8 cellular contexts compared by ENCODE assay signal in the genomic region with DNA sequence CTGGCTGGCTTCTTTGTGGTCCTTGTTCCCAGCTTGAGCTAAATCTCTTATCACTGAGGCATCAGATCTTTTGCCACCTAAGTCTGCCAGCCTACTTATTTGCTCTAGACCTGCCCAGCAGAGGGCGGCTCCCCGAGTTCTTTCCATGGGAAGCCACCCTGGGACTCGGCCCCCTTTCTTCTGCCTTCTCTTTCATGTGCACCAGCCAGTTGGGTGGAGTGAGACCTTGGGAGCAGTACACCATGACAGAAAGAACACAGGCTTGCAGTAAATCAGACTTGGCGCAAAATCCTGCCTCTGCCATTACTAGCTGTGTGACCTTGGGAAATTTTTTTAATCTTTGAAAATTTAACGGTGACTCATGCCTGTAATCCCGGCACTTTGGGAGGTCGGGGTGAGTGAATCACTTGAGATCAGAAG. TPM values are rescaled to one million over a fixed set of nuclear protein-coding genes. Genes with fewer than 3 reads are reported as not detected.
DNase-seq lines count a peak whose midpoint lies in the region; ATAC-seq, FAIRE-seq and TF ChIP-seq lines count a peak whose summit lies in the region.

No MANE protein-coding gene starts in this region.

- no peaks in the 10 kb centered on the region for H3K23me2 ChIP-seq in H1 (ENCODE audit: low read depth, low read length)

- peak; percentile 36 for DNase-seq in stimulated activated CD4-positive, alpha-beta T cell treated with anti-CD3 and anti-CD28 coated beads, Interleukin-1b, Interleukin-23, amount 100 ng/mL, for 48 hours
- no peak for DNase-seq in stimulated activated CD4-positive, alpha-beta T cell treated with anti-CD3 and anti-CD28 coated beads, Interleukin-12 subunit alpha, Interleukin-12 subunit beta, amount 100 ng/mL, for 4 hours
- DNase-seq in OCI-LY7 (ENCODE audit: low spot score): peak; percentile 60
- DNase-seq in H1 (ENCODE audit: low read depth in 1 of 2, low spot score in 2 of 2): peak in 1 of 2 experiments; percentile 77
- DNase-seq in renal cortical epithelial cell (ENCODE audit: low read depth): peak; percentile 73
- no peak for DNase-seq in GDM1 (lab: John Stamatoyannopoulos, UW)
- DNase-seq in NCI-H2196 (lab: John Stamatoyannopoulos, UW; ENCODE audit: unreplicated experiment): no peak

- no peak overlapping the region for H3K14ac ChIP-seq in H1 (ENCODE audit: insufficient read length)

- H4K5ac ChIP-seq in H1 (ENCODE audit: insufficient read length, low read depth, low read length): no peak overlapping the region

- H3K56ac ChIP-seq in H1 (replicated peaks; ENCODE audit: insufficient read length, low read depth, low read length): no peak overlapping the region

- no peak overlapping the region for H3K23ac ChIP-seq in H1 (ENCODE audit: insufficient read length)

- FAIRE-seq in H1 (lab: Jason Lieb, UNC): peak; percentile 19

- no peak overlapping the region for H2AK5ac ChIP-seq in H1 (ENCODE audit: low read depth, low read length)

- no peaks in the 10 kb centered on the region for H3K9me2 ChIP-seq in OCI-LY7 (ENCODE audit: insufficient read depth, low read length)

- TF ChIP-seq EP300 in H1 (IDR thresholded peaks at IDR 0.05; ENCODE audit: borderline replicate concordance in 1 of 2, low read depth in 2 of 2, low read length in 2 of 2): no peak

- no TSS peak for BruUV-seq in OCI-LY7 (replicated peaks; lab: Mats Ljungman, UMichigan)

- H3K4me1 ChIP-seq in OCI-LY7 (ENCODE audit: insufficient read depth, low read length, poor library complexity, severe bottlenecking): no peaks in the 10 kb centered on the region
- H3K4me1 ChIP-seq in H1 (replicated peaks in 1 of 4; ENCODE audit: control insufficient read depth in 3 of 4, insufficient read depth in 4 of 4, low read length in 3 of 4): 0 out of 7 replicates have a peak, but pooled peaks cover 0 to 2% (median 0%) of the 10 kb centered on the region in 4 experiments

- no peak overlapping the region for H4K91ac ChIP-seq in H1 (replicated peaks; ENCODE audit: insufficient read length, low read length)

- H2AFZ ChIP-seq in OCI-LY7 (ENCODE audit: low read length): no peak overlapping the region
- H2AFZ ChIP-seq in H1 (ENCODE audit: low read length): no peak overlapping the region

- H3K27ac ChIP-seq in OCI-LY7 (ENCODE audit: low read depth, low read length, poor library complexity, severe bottlenecking) (no peak overlapping the region), H1 (ENCODE audit: low read depth, low read length) (no peak overlapping the region)

- no peak overlapping the region for H2BK5ac ChIP-seq in H1 (ENCODE audit: low read depth, low read length)

- H4K20me1 ChIP-seq in OCI-LY7 (ENCODE audit: insufficient read depth, low read length) (no peaks in the 10 kb centered on the region), H1 (replicated peaks in 1 of 2; ENCODE audit: control insufficient read depth in 1 of 2, insufficient read depth in 2 of 2, low read length in 2 of 2) (peaks cover 0 to 1% of the 10 kb centered on the region in 2 experiments)

- no peak overlapping the region for H2BK120ac ChIP-seq in H1 (replicated peaks; ENCODE audit: low read depth, low read length)

- no peaks in the 10 kb centered on the region for H3K27me3 ChIP-seq in H1 (replicated peaks in 1 of 4; ENCODE audit: control insufficient read depth in 3 of 4, extremely low read depth in 1 of 4, insufficient read depth in 3 of 4, low read length in 3 of 4)

- no peaks in the 10 kb centered on the region for H3K79me1 ChIP-seq in H1 (ENCODE audit: low read depth, low read length)

- H4K8ac ChIP-seq in H1 (ENCODE audit: extremely low read depth, insufficient read depth, low read length): no peak overlapping the region

- no peak overlapping the region for H3K18ac ChIP-seq in H1 (ENCODE audit: extremely low read depth, low read length)

- no peak for TF ChIP-seq POLR2A in H1 (IDR thresholded peaks at IDR 0.05; ENCODE audit: control extremely low read depth in 1 of 2, low read depth in 2 of 2, low read length in 2 of 2)

- H3K36me3 ChIP-seq in OCI-LY7 (ENCODE audit: insufficient read depth, low read length): no peaks in the 10 kb centered on the region
- H3K36me3 ChIP-seq in H1 (ENCODE audit: control insufficient read depth in 2 of 4, insufficient read depth in 4 of 4, low read length in 3 of 4): no peaks in the 10 kb centered on the region

- intact Hi-C loops in OCI-LY7 (cut with micrococcal nuclease; ENCODE audit: unreplicated experiment): loop anchor here (1.0 kb wide), 1 partner anchor 79 kb away; no protein-coding TSS in a partner anchor

- H3K4ac ChIP-seq in H1 (replicated peaks; ENCODE audit: insufficient read length, low read depth, low read length): no peak overlapping the region

- POLR2A ChIA-PET in OCI-LY7 (lab: Charles Lee): interaction anchor here (0.6 to 1.4 kb wide), 4 partner anchors 17 to 70 kb away, joined by 3 to 5 read pairs (median 4); no protein-coding TSS in a partner anchor
- POLR2A ChIA-PET in H1 (lab: Charles Lee; ENCODE audit: partially characterized antibody): interaction anchor here (1.7 kb wide), 1 partner anchor 180 kb away, joined by 7 read pairs; a partner anchor contains a TSS

- H2BK12ac ChIP-seq in H1 (ENCODE audit: low read depth, low read length): no peak overlapping the region

- no peak overlapping the region for H2BK20ac ChIP-seq in H1 (ENCODE audit: low read length)

- H2BK15ac ChIP-seq in H1 (ENCODE audit: low read length): no peak overlapping the region

- no peaks in the 10 kb centered on the region for H3K9me3 ChIP-seq in OCI-LY7 (ENCODE audit: low read length)
- no peaks in the 10 kb centered on the region for H3K9me3 ChIP-seq in H1 (ENCODE audit: insufficient read depth in 2 of 2, low read depth in 1 of 2, low read length in 1 of 2)

- H3K79me2 ChIP-seq in OCI-LY7 (ENCODE audit: insufficient read depth, low read depth, low read length) (no peaks in the 10 kb centered on the region), H1 (ENCODE audit: control insufficient read depth in 1 of 2, insufficient read depth in 2 of 2, low read length in 2 of 2) (no peaks in the 10 kb centered on the region)

- ATAC-seq in HG02884 (IDR thresholded peaks at IDR 0.05; ENCODE audit: unreplicated experiment): no peak

- CTCF ChIA-PET in OCI-LY7 (lab: Charles Lee; ENCODE audit: unreplicated experiment): interaction anchor here (2.6 kb wide), 1 partner anchor 79 kb away, joined by 16 read pairs; no protein-coding TSS in a partner anchor
- CTCF ChIA-PET in H1 (lab: Charles Lee; ENCODE audit: partially characterized antibody): interaction anchor here (0.6 to 6.4 kb wide), 20 partner anchors 8 to 1207 kb away, joined by 3 to 82 read pairs (median 4); a partner anchor contains a TSS

- no peak overlapping the region for H3K9ac ChIP-seq in H1 (replicated peaks in 1 of 4; ENCODE audit: extremely low read depth in 1 of 4, low read depth in 3 of 4, low read length in 3 of 4)

- TF ChIP-seq CTCF in OCI-LY7 (conservative IDR thresholded peaks at IDR 0.05; ENCODE audit: low read length) (peak; percentile 76), H1 (IDR thresholded peaks at IDR 0.05; ENCODE audit: control extremely low read depth in 1 of 3, insufficient read depth in 1 of 3, low read depth in 1 of 3, low read length in 3 of 3) (peak; percentile 57 to 69 (median 65))

- TF ChIP-seq RAD21 in H1 (IDR thresholded peaks at IDR 0.05 in 1 of 2, conservative IDR thresholded peaks at IDR 0.05 in 1 of 2; ENCODE audit: low read depth in 2 of 2, low read length in 2 of 2): peak; percentile 48 to 62

- H3K4me2 ChIP-seq in OCI-LY7 (ENCODE audit: low read length) (no peak overlapping the region), H1 (ENCODE audit: insufficient read depth in 1 of 2, low read depth in 2 of 2, low read length in 2 of 2) (no peak overlapping the region)

- no peak overlapping the region for H3K4me3 ChIP-seq in OCI-LY7 (ENCODE audit: low read depth, low read length, poor library complexity, severe bottlenecking)
- H3K4me3 ChIP-seq in H1 (ENCODE audit: extremely low read depth in 1 of 4, insufficient read depth in 2 of 4, low read depth in 3 of 4, low read length in 4 of 4): no peak overlapping the region

- 52% methylated on average over 7 of the region's 7 CpGs; no CpG with 5 or more reads in 1 of the 2 experiments for WGBS in H1 (ENCODE audit: extremely low coverage in 1 of 2, insufficient coverage in 1 of 2, insufficient read length in 1 of 2, insufficient replicate concordance in 2 of 2, low coverage in 1 of 2, low lambda C conversion rate in 2 of 2, missing lambda C conversion rate in 1 of 2), 2 experiments

RNA-seq across cellular contexts. Expression of a gene that starts 7.4 kb away (rescaled TPM):
- total RNA-seq in OCI-LY7 (2014; rRNA removed; shearing (Covaris generic)): not detected in 2 replicates
- total RNA-seq in OCI-LY7 (2022) (1.9 and 2.6 TPM in 2 replicates), renal cortical epithelial cell (19.8 and 22.5 TPM in 2 replicates)
- total RNA-seq in H1 (2021; fragmentation: NEBNext Ultra II Directional; extraction: Animal tissue kit (Norgen Biotek cat#: 25700)): 9.2 and 9.4 TPM in 2 replicates
- 12.7 and 13.9 TPM in 2 replicates for polyA plus RNA-seq in H1 (2011; rRNA removed)
- polyA plus RNA-seq in H1 (2011; cell fraction: cytosol; rRNA removed): 12.9 TPM
- 8.2 TPM for polyA plus RNA-seq in H1 (2011; cell fraction: nucleus; rRNA removed)
- 9.5 to 11.2 TPM (median 10.4 TPM) in 4 replicates for polyA plus RNA-seq in H1 (2012, experiment 1 of 2)
- 11.1 TPM for polyA plus RNA-seq in H1 (2012, experiment 2 of 2)
- 10.1 TPM for polyA plus RNA-seq in H1 (2013, experiment 1 of 2)
- polyA plus RNA-seq in H1 (2013, experiment 2 of 2): 11.8 TPM
- 9.9 and 12.0 TPM in 2 replicates for polyA minus RNA-seq in H1 (2011; rRNA and poly(A)+ RNA removed)
- 3.4 TPM for polyA minus RNA-seq in H1 (2011; cell fraction: cytosol; rRNA and poly(A)+ RNA removed)
- 5.0 TPM for polyA minus RNA-seq in H1 (2011; cell fraction: nucleus; rRNA and poly(A)+ RNA removed)

RNA-seq across cellular contexts. Expression of a gene that starts 24.1 kb away (rescaled TPM):
- 101 and 137 TPM in 2 replicates for total RNA-seq in OCI-LY7 (2014; rRNA removed; shearing (Covaris generic))
- 131 and 153 TPM in 2 replicates for total RNA-seq in OCI-LY7 (2022)
- 24.9 and 27.1 TPM in 2 replicates for total RNA-seq in H1 (2021; fragmentation: NEBNext Ultra II Directional; extraction: Animal tissue kit (Norgen Biotek cat#: 25700))
- polyA plus RNA-seq in H1 (2011; rRNA removed): 64.7 and 77.2 TPM in 2 replicates
- 69.2 TPM for polyA plus RNA-seq in H1 (2011; cell fraction: cytosol; rRNA removed)
- 73.7 TPM for polyA plus RNA-seq in H1 (2011; cell fraction: nucleus; rRNA removed)
- polyA plus RNA-seq in H1 (2012, experiment 1 of 2): 29.7 to 51.3 TPM (median 45.2 TPM) in 4 replicates
- 16.9 TPM for polyA plus RNA-seq in H1 (2012, experiment 2 of 2)
- 35.8 TPM for polyA plus RNA-seq in H1 (2013, experiment 1 of 2)
- polyA plus RNA-seq in H1 (2013, experiment 2 of 2): 33.0 TPM
- 63.7 and 86.0 TPM in 2 replicates for polyA minus RNA-seq in H1 (2011; rRNA and poly(A)+ RNA removed)
- 24.7 TPM for polyA minus RNA-seq in H1 (2011; cell fraction: cytosol; rRNA and poly(A)+ RNA removed)
- polyA minus RNA-seq in H1 (2011; cell fraction: nucleus; rRNA and poly(A)+ RNA removed): 33.1 TPM
- total RNA-seq in renal cortical epithelial cell: 88.9 and 170 TPM in 2 replicates

RNA-seq across cellular contexts. Expression of a gene that starts 44.9 kb away (rescaled TPM):
- 1.2 and 2.6 TPM in 2 replicates for total RNA-seq in OCI-LY7 (2014; rRNA removed; shearing (Covaris generic))
- total RNA-seq in OCI-LY7 (2022) (5.0 and 5.5 TPM in 2 replicates), renal cortical epithelial cell (0.35 and 2.6 TPM in 2 replicates)
- total RNA-seq in H1 (2021; fragmentation: NEBNext Ultra II Directional; extraction: Animal tissue kit (Norgen Biotek cat#: 25700)): 6.8 and 8.7 TPM in 2 replicates
- polyA plus RNA-seq in H1 (2011; rRNA removed): 5.6 and 7.5 TPM in 2 replicates
- polyA plus RNA-seq in H1 (2011; cell fraction: cytosol; rRNA removed): 3.4 TPM
- polyA plus RNA-seq in H1 (2011; cell fraction: nucleus; rRNA removed): 12.0 TPM
- 6.5 to 7.3 TPM (median 7.1 TPM) in 4 replicates for polyA plus RNA-seq in H1 (2012, experiment 1 of 2)
- 21.5 TPM for polyA plus RNA-seq in H1 (2012, experiment 2 of 2)
- polyA plus RNA-seq in H1 (2013, experiment 1 of 2): 4.2 TPM
- polyA plus RNA-seq in H1 (2013, experiment 2 of 2): 3.8 TPM
- polyA minus RNA-seq in H1 (2011; rRNA and poly(A)+ RNA removed): 3.5 and 5.5 TPM in 2 replicates
- polyA minus RNA-seq in H1 (2011; cell fraction: cytosol; rRNA and poly(A)+ RNA removed): 7.0 TPM
- polyA minus RNA-seq in H1 (2011; cell fraction: nucleus; rRNA and poly(A)+ RNA removed): 7.0 TPM

Comparison
In these comparisons a context has a peak if more than half of its experiments do, and no peak if none do; other contexts are left out.
1. DNase-seq: peak in stimulated activated CD4-positive, alpha-beta T cell treated with anti-CD3 and anti-CD28 coated beads, Interleukin-1b, Interleukin-23, amount 100 ng/mL, for 48 hours (single experiment), OCI-LY7 (single experiment) and renal cortical epithelial cell (single experiment); none in stimulated activated CD4-positive, alpha-beta T cell treated with anti-CD3 and anti-CD28 coated beads, Interleukin-12 subunit alpha, Interleukin-12 subunit beta, amount 100 ng/mL, for 4 hours (single experiment), GDM1 (single experiment) and NCI-H2196 (single experiment).